1 cellular context compared by ENCODE assay signal in genomic region chr3:149221783-149222517, GRCh38.
A peak's percentile ranks its signal among the peaks of the same experiment; 100 is the strongest.
TF ChIP-seq lines count a peak whose summit lies in the region.

Gene CP, minus strand, starts transcription at chr3:149221829. Its CDS starts 37 bp downstream, at chr3:149221792.

TF ChIP-seq in HepG2, 621 proteins besides CTCF, POLR2A, EP300 and RAD21 (continued from another document):
- TF ChIP-seq SNAPC4 (CRISPR knock-in tag; IDR thresholded peaks at IDR 0.05) (no peak), KMT2B (CRISPR knock-in tag; IDR thresholded peaks at IDR 0.05) (peak; percentile 32; the same call in 1 of the 2 replicates), ZNF790 (CRISPR knock-in tag; IDR thresholded peaks at IDR 0.05; ENCODE audit: borderline replicate concordance) (no peak), TBL1XR1 (IDR thresholded peaks at IDR 0.05; ENCODE audit: borderline replicate concordance, low read length, partially characterized antibody) (no peak), NFKB2 (CRISPR knock-in tag; IDR thresholded peaks at IDR 0.05; ENCODE audit: borderline replicate concordance) (no peak), TFAP4 (IDR thresholded peaks at IDR 0.05; ENCODE audit: borderline replicate concordance, low read depth) (no peak), ZNF569 (CRISPR knock-in tag; IDR thresholded peaks at IDR 0.05; ENCODE audit: borderline replicate concordance) (no peak), ZNF605 (CRISPR knock-in tag; IDR thresholded peaks at IDR 0.05) (no peak), ZNF543 (CRISPR knock-in tag; IDR thresholded peaks at IDR 0.05) (no peak), CBX5 (CRISPR knock-in tag; IDR thresholded peaks at IDR 0.05; ENCODE audit: borderline replicate concordance) (no peak), ZNF230 (CRISPR knock-in tag; IDR thresholded peaks at IDR 0.05) (no peak), ARNT2 (CRISPR knock-in tag; IDR thresholded peaks at IDR 0.05; ENCODE audit: low read depth) (no peak), ZNF33B (CRISPR knock-in tag; IDR thresholded peaks at IDR 0.05) (no peak), CEBPG (CRISPR knock-in tag; IDR thresholded peaks at IDR 0.05) (peak; percentile 80), SMAD1 (CRISPR knock-in tag; IDR thresholded peaks at IDR 0.05; ENCODE audit: borderline replicate concordance, low read depth) (no peak), IRX3 (CRISPR knock-in tag; IDR thresholded peaks at IDR 0.05; ENCODE audit: borderline replicate concordance, low read depth) (no peak), ETV6 (CRISPR knock-in tag; conservative IDR thresholded peaks at IDR 0.05) (no peak), TRIM22 (IDR thresholded peaks at IDR 0.05) (no peak), MEIS1 (CRISPR knock-in tag; IDR thresholded peaks at IDR 0.05; ENCODE audit: borderline replicate concordance) (no peak), ZNF574 (CRISPR knock-in tag; IDR thresholded peaks at IDR 0.05) (no peak), ZNF614 (CRISPR knock-in tag; IDR thresholded peaks at IDR 0.05; ENCODE audit: borderline replicate concordance) (0 out of 2 replicates have a peak, but pooled peaks have one; percentile 61), GATA4 (IDR thresholded peaks at IDR 0.05; ENCODE audit: borderline replicate concordance, low read depth) (peak; percentile 72; the same call in 1 of the 2 replicates), PLRG1 (conservative IDR thresholded peaks at IDR 0.05) (no peak), ZNF326 (CRISPR knock-in tag; IDR thresholded peaks at IDR 0.05; ENCODE audit: borderline replicate concordance) (no peak), RARG (CRISPR knock-in tag; IDR thresholded peaks at IDR 0.05; ENCODE audit: low read depth) (no peak), GPBP1L1 (CRISPR knock-in tag; IDR thresholded peaks at IDR 0.05) (no peak), ZFYVE20 (CRISPR knock-in tag; IDR thresholded peaks at IDR 0.05; ENCODE audit: borderline replicate concordance, low read depth) (no peak), NFE2 (CRISPR knock-in tag; IDR thresholded peaks at IDR 0.05) (no peak)
